ENCODE assay signal across 22 cellular contexts in genomic region chr1:95984975-95985374, GRCh38.
"Had no signal": no experiment of that assay in that cellular context is flagged by ENCODE, and none has a peak within 500 bp of the region (broad histone marks: within the 10 kb centered on the region; RNA-seq: fewer than 3 reads in every experiment).

No MANE protein-coding gene starts in this region.

- H3K27ac Mint-ChIP-seq: activated CD8-positive, alpha-beta T cell treated with anti-CD3 and anti-CD28 coated beads for 36 hours; activated naive CD4-positive, alpha-beta T cell treated with anti-CD3 and anti-CD28 coated beads, Interleukin-2, amount 50 U/mL, for 24 hours; activated T-helper 1 cell treated with anti-CD3 and anti-CD28 coated beads, Interleukin-12 subunit alpha, Interleukin-12 subunit beta, Interleukin-2, Interleukin-4 antibody, amounts not matched to agents 30 ng/mL and 10 ng/mL and 1 ng/mL, durations not matched to agents 14 hours and 24 hours and 36 hours had no signal

- DNase-seq: activated CD4-positive, CD25-positive, alpha-beta regulatory T cell; activated CD8-positive, alpha-beta memory T cell treated with anti-CD3 and anti-CD28 coated beads, Interleukin-2, amount 50 U/mL, for 48 hours; activated CD8-positive, alpha-beta T cell treated with anti-CD3 and anti-CD28 coated beads for 36 hours; activated effector memory CD4-positive, alpha-beta T cell treated with Interleukin-2 at 50 U/mL for 16 hours; activated naive CD4-positive, alpha-beta T cell; activated T-cell treated with anti-CD3 and anti-CD28 coated beads, Interleukin-2, amount 50 U/mL, for 1 hour; body of pancreas; central memory CD4-positive, alpha-beta T cell; KG1; NCI-H1048; NCI-H146; NCI-H187 treated with DMSO at 0.1 percent for 48 hours; NCI-H2081 treated with DMSO at 0.1 percent for 48 hours; NCI-H226; NCI-H526; SHP77 treated with DMSO at 0.1 percent for 48 hours; T-helper 1 cell had no signal

- H3K36me3 Mint-ChIP-seq: activated naive CD4-positive, alpha-beta T cell treated with anti-CD3 and anti-CD28 coated beads, Interleukin-2, amount 50 U/mL, for 24 hours; IgD-negative memory B cell had no signal

- H3K4me1 ChIP-seq: ascending aorta, body of pancreas had no signal

- H3K4me3 ChIP-seq: ascending aorta, body of pancreas had no signal

- H3K27me3 Mint-ChIP-seq: activated CD8-positive, alpha-beta T cell treated with anti-CD3 and anti-CD28 coated beads for 36 hours; activated naive CD4-positive, alpha-beta T cell treated with anti-CD3 and anti-CD28 coated beads, Interleukin-2, amount 50 U/mL, for 24 hours; IgD-negative memory B cell had no signal

- H3K27ac ChIP-seq: ascending aorta, body of pancreas, VCaP had no signal

- H3K4me3 Mint-ChIP-seq: activated CD8-positive, alpha-beta T cell treated with anti-CD3 and anti-CD28 coated beads for 36 hours; activated naive CD4-positive, alpha-beta T cell treated with anti-CD3 and anti-CD28 coated beads, Interleukin-2, amount 50 U/mL, for 24 hours; activated T-helper 1 cell treated with anti-CD3 and anti-CD28 coated beads, Interleukin-12 subunit alpha, Interleukin-12 subunit beta, Interleukin-2, Interleukin-4 antibody, amounts not matched to agents 30 ng/mL and 10 ng/mL and 1 ng/mL, durations not matched to agents 14 hours and 24 hours and 36 hours; IgD-negative memory B cell had no signal

- H3K9me3 ChIP-seq: ascending aorta, body of pancreas had no signal

- H3K36me3 ChIP-seq: ascending aorta had no signal

- ATAC-seq: activated CD8-positive, alpha-beta T cell treated with anti-CD3 and anti-CD28 coated beads for 36 hours; body of pancreas had no signal

- H3K27me3 ChIP-seq: ascending aorta, body of pancreas had no signal

- H3K4me1 Mint-ChIP-seq: activated naive CD4-positive, alpha-beta T cell treated with anti-CD3 and anti-CD28 coated beads, Interleukin-2, amount 50 U/mL, for 24 hours; IgD-negative memory B cell had no signal

- H3K9me3 Mint-ChIP-seq: activated CD8-positive, alpha-beta T cell treated with anti-CD3 and anti-CD28 coated beads for 36 hours; activated T-helper 1 cell treated with anti-CD3 and anti-CD28 coated beads, Interleukin-12 subunit alpha, Interleukin-12 subunit beta, Interleukin-2, Interleukin-4 antibody, amounts not matched to agents 30 ng/mL and 10 ng/mL and 1 ng/mL, durations not matched to agents 14 hours and 24 hours and 36 hours had no signal
